Comparison of ENCODE assay signal across 7 cellular contexts in genomic region chr1:150187560-150187931, GRCh38. TPM values are rescaled to one million over a fixed set of nuclear protein-coding genes. Genes with fewer than 3 reads are reported as not detected.
DNase-seq lines count a peak whose midpoint lies in the region; ATAC-seq and TF ChIP-seq lines count a peak whose summit lies in the region.

No MANE protein-coding gene starts in this region.

- peak overlapping the region; percentile 11 for H2AFZ ChIP-seq in smooth muscle cell (ENCODE audit: low read depth)

- H3K9me3 Mint-ChIP-seq in activated B cell treated with CpG ODN at 0.5 μM for 24 hours, result no peaks in the 10 kb centered on the region

- H3K27ac Mint-ChIP-seq in activated B cell treated with CpG ODN at 0.5 μM for 24 hours, result no peak overlapping the region

- H3K4me1 ChIP-seq in right atrium auricular region (peaks cover 0 to 12% of the 10 kb centered on the region in 2 donors), smooth muscle cell (ENCODE audit: low read depth) (no peaks in the 10 kb centered on the region)

- peak; percentile 1 for TF ChIP-seq CTCF in HFF-Myc (IDR thresholded peaks at IDR 0.05; ENCODE audit: low read depth, low read length, missing control alignments)
- TF ChIP-seq CTCF in activated B cell treated with CpG ODN at 0.5 μM for 24 hours (IDR thresholded peaks at IDR 0.05), result no peak
- TF ChIP-seq CTCF in right atrium auricular region (IDR thresholded peaks at IDR 0.05), result peak; percentile 7 to 8
- no peak for TF ChIP-seq CTCF in smooth muscle cell (IDR thresholded peaks at IDR 0.05; ENCODE audit: borderline replicate concordance, insufficient read depth, poor library complexity, severe bottlenecking)

- DNase-seq in HFF-Myc (ENCODE audit: extremely low read depth, low read depth), result no peak
- DNase-seq in activated B cell treated with CpG ODN at 0.5 μM for 24 hours, result no peak
- no peak for DNase-seq in right atrium auricular region (ENCODE audit: low spot score)
- no peak for DNase-seq in smooth muscle cell (lab: John Stamatoyannopoulos, UW; ENCODE audit: unreplicated experiment)
- DNase-seq in NK-92 treated with Interleukin-12 subunit alpha and Interleukin-12 subunit beta, amount 100 ng/mL, for 24 hours (lab: John Stamatoyannopoulos, UW), result no peak
- DNase-seq in MG63, result no peak
- DNase-seq in HPDE6-E6E7 (ENCODE audit: extremely low spot score), result no peak

- POLR2A ChIA-PET in activated B cell treated with CpG ODN at 0.5 μM for 24 hours (lab: Charles Lee), result interaction anchor here (0.6 to 3.9 kb wide), 18 partner anchors 10 to 300 kb away, joined by 3 to 78 read pairs (median 8); partner anchors contain the start of genes PLEKHO1, RPRD2, SF3B4 and VPS45

- no peaks in the 10 kb centered on the region for H3K27me3 Mint-ChIP-seq in activated B cell treated with CpG ODN at 0.5 μM for 24 hours

- H3K9ac ChIP-seq in smooth muscle cell (ENCODE audit: low read depth), result no peak overlapping the region

- no peak overlapping the region for H3K4me3 ChIP-seq in HFF-Myc (replicated peaks; ENCODE audit: low read depth, low read length)
- H3K4me3 ChIP-seq in right atrium auricular region, result no peak overlapping the region
- H3K4me3 ChIP-seq in smooth muscle cell, result no peak overlapping the region
- H3K4me3 ChIP-seq in MG63, result no peak overlapping the region

- H3K4me2 ChIP-seq in smooth muscle cell, result no peak overlapping the region

- H3K36me3 ChIP-seq in right atrium auricular region, result no peaks in the 10 kb centered on the region
- H3K36me3 ChIP-seq in smooth muscle cell (ENCODE audit: low read depth), result no peaks in the 10 kb centered on the region
- H3K36me3 ChIP-seq in MG63, result no peaks in the 10 kb centered on the region

- peaks cover 4% of the 10 kb centered on the region for H3K36me3 Mint-ChIP-seq in activated B cell treated with CpG ODN at 0.5 μM for 24 hours (ENCODE audit: low read depth)

- ATAC-seq in activated B cell treated with CpG ODN at 0.5 μM for 24 hours (ENCODE audit: low read depth), result peak; percentile 36

- H3K4me1 Mint-ChIP-seq in activated B cell treated with CpG ODN at 0.5 μM for 24 hours, result peaks cover 13% of the 10 kb centered on the region

- CTCF ChIA-PET in activated B cell treated with CpG ODN at 0.5 μM for 24 hours (lab: Charles Lee), result interaction anchor here (0.8 to 4.1 kb wide), 26 partner anchors 11 to 300 kb away, joined by 3 to 90 read pairs (median 5); partner anchors contain the start of genes PLEKHO1, SF3B4 and VPS45

- H3K27ac ChIP-seq in right atrium auricular region (peak overlapping the region in 1 of 2 donors; percentile 44), smooth muscle cell (ENCODE audit: low read depth) (no peak overlapping the region)

- intact Hi-C loops in activated B cell treated with CpG ODN at 0.5 μM for 24 hours (cut with micrococcal nuclease), result loop anchor here (1.0 to 2.0 kb wide), 8 partner anchors 21 to 299 kb away; partner anchors contain the start of genes PLEKHO1 and SF3B4

- H3K79me2 ChIP-seq in smooth muscle cell (ENCODE audit: low read depth), result no peaks in the 10 kb centered on the region

- H3K27me3 ChIP-seq in right atrium auricular region (no peaks in the 10 kb centered on the region), smooth muscle cell (ENCODE audit: low read depth) (no peaks in the 10 kb centered on the region), MG63 (no peaks in the 10 kb centered on the region)

- H3K9me3 ChIP-seq in right atrium auricular region (peaks cover 0 to 3% of the 10 kb centered on the region in 2 donors), smooth muscle cell (replicated peaks; ENCODE audit: low read depth) (no peaks in the 10 kb centered on the region), MG63 (no peaks in the 10 kb centered on the region)

- H3K4me3 Mint-ChIP-seq in activated B cell treated with CpG ODN at 0.5 μM for 24 hours, result no peak overlapping the region

- 41% methylated on average over 3 of the region's 3 CpGs for WGBS in smooth muscle cell (ENCODE audit: low lambda C conversion rate)

- no peaks in the 10 kb centered on the region for H4K20me1 ChIP-seq in smooth muscle cell (ENCODE audit: low read depth)

- peaks cover 5% of the 10 kb centered on the region for H3F3A ChIP-seq in smooth muscle cell (ENCODE audit: low read depth)

RNA-seq across cellular contexts. Expression of gene PLEKHO1, which starts 37.8 kb away (rescaled TPM):
- 195 and 208 TPM in 2 replicates for total RNA-seq in activated B cell treated with CpG ODN at 0.5 μM for 24 hours
- total RNA-seq in right atrium auricular region, result 10 to 100 TPM; 21.2 to 77.4 TPM
- total RNA-seq in smooth muscle cell, result 44.1 and 48.5 TPM in 2 replicates
- polyA plus RNA-seq in smooth muscle cell, result 75.5 and 81.0 TPM in 2 replicates
- 9.9 and 15.8 TPM in 2 replicates for total RNA-seq in MG63 (2014; rRNA removed; shearing (Covaris generic); ENCODE audit: low replicate concordance)

RNA-seq across cellular contexts. Expression of gene ANP32E, which starts 48.4 kb away (rescaled TPM):
- total RNA-seq in activated B cell treated with CpG ODN at 0.5 μM for 24 hours (70.5 and 84.3 TPM in 2 replicates), right atrium auricular region (10 to 100 TPM; 19.0 to 24.5 TPM), smooth muscle cell (36.5 and 42.4 TPM in 2 replicates)
- 25.0 and 34.1 TPM in 2 replicates for polyA plus RNA-seq in smooth muscle cell
- 17.0 and 38.7 TPM in 2 replicates for total RNA-seq in MG63 (2014; rRNA removed; shearing (Covaris generic); ENCODE audit: low replicate concordance)

Comparison
In these comparisons a context has a peak if more than half of its experiments do, and no peak if none do; other contexts are left out.
1. CTCF ChIP-seq: peak in HFF-Myc (single experiment) and right atrium auricular region (2 of 2); none in activated B cell treated with CpG ODN at 0.5 μM for 24 hours (single experiment) and smooth muscle cell (single experiment).